11 cellular contexts compared by ENCODE assay signal in the genomic region with DNA sequence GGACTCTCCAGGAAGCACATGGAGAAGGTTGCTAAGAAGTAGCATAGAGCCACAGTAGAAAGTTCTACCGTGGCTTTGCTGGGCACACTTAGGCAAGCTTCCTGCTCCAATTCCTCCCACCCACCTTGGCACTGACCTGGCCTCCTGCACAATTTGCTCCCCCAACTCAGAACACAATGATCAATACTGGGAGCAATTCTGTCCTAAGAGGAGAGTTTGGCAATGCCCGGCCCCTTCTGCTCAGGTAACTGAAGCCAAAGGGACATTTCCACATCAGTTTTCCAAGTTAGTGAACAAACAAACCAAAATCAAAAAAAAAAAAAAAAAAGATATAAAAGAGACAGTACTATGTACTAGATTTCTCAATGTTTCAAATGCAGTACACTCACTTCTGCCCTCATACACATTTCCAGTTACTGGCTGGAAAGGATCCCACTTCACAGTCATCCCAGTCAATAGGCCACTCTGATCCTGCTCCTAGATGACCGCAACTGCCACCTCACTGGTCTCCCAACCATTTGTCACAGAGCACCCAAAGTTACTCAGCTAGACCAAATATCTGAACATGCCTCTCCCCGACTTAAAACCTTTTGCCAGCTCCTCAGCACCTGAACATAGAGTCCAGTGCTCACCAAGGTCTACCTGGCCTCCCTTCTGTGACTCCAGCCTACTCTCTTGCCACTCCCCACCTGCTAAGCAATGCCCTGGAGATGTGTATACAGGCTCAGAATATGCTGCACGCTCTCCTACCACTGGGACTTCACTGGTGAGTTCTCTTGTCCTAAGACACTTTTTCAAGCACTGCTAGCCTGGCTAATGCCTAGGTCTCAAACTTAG. TPM values are rescaled to one million over a fixed set of nuclear protein-coding genes. Genes with fewer than 3 reads are reported as not detected.
DNase-seq lines count a peak whose midpoint lies in the region; ATAC-seq, FAIRE-seq and TF ChIP-seq lines count a peak whose summit lies in the region.
"Had no signal": no experiment of that assay in that cellular context is flagged by ENCODE, and none has a peak within 500 bp of the region (broad histone marks: within the 10 kb centered on the region; RNA-seq: fewer than 3 reads in every experiment).

No MANE protein-coding gene starts in this region.

- H3K36me3 Mint-ChIP-seq in chondrocyte (ENCODE audit: low read depth) = no peaks in the 10 kb centered on the region
- H3K36me3 Mint-ChIP-seq: immature natural killer cell had no signal

- dilution Hi-C loops in keratinocyte (cut with MboI; ENCODE audit: extremely low pct_ligation_motif_present, low sequenced_read_pairs) = no loop called here

- peak overlapping the region; percentile 60 for H3K4me2 ChIP-seq in keratinocyte (ENCODE audit: control insufficient read depth, extremely low read depth, insufficient read depth, low read depth, low read length)

- H3K9me3 ChIP-seq in keratinocyte (ENCODE audit: control insufficient read depth, low read depth, low read length) = no peaks in the 10 kb centered on the region

- H3K27me3 Mint-ChIP-seq in chondrocyte (ENCODE audit: low read depth) = no peaks in the 10 kb centered on the region

- TF ChIP-seq POLR2A in H54 (IDR thresholded peaks at IDR 0.05; ENCODE audit: low read depth, low read length) = no peak
- no peak for TF ChIP-seq POLR2A in GM12892 (IDR thresholded peaks at IDR 0.05; ENCODE audit: low read depth, low read length)

- TF ChIP-seq CTCF in chondrocyte (IDR thresholded peaks at IDR 0.05) = no peak
- no peak for TF ChIP-seq CTCF in keratinocyte (optimal IDR thresholded peaks at IDR 0.05 in 1 of 3, IDR thresholded peaks at IDR 0.05 in 1 of 3, conservative IDR thresholded peaks at IDR 0.05 in 1 of 3; ENCODE audit: extremely low read depth in 1 of 3, insufficient read depth in 2 of 3, low read length in 3 of 3)

- no peak overlapping the region for H3K4me3 Mint-ChIP-seq in chondrocyte (ENCODE audit: unreplicated experiment)
- H3K4me3 Mint-ChIP-seq: central memory CD8-positive, alpha-beta T cell; immature natural killer cell had no signal

- ATAC-seq in GM21786 (IDR thresholded peaks at IDR 0.05; ENCODE audit: unreplicated experiment) = no peak

- peak; percentile 95 for FAIRE-seq in H54 (lab: Jason Lieb, UNC)
- FAIRE-seq in keratinocyte (lab: Jason Lieb, UNC) = no peak
- FAIRE-seq in frontal cortex (lab: Jason Lieb, UNC) = no peak
- no peak for FAIRE-seq in GM12892 (lab: Jason Lieb, UNC)

- no peak overlapping the region for H3K9ac ChIP-seq in keratinocyte (ENCODE audit: control insufficient read depth, extremely low read depth, insufficient read depth, low read length)

- no peak overlapping the region for H2AFZ ChIP-seq in keratinocyte (ENCODE audit: control insufficient read depth, low read length)

- H4K20me1 ChIP-seq in keratinocyte (ENCODE audit: control insufficient read depth, extremely low read depth, insufficient read depth, low read length) = no peaks in the 10 kb centered on the region

- H3K36me3 ChIP-seq in keratinocyte (ENCODE audit: control insufficient read depth in 2 of 2, extremely low read depth in 1 of 2, insufficient read depth in 2 of 2, low read length in 2 of 2) = no peaks in the 10 kb centered on the region

- H3K4me1 Mint-ChIP-seq in chondrocyte (ENCODE audit: low read depth) = peaks cover 68% of the 10 kb centered on the region
- H3K4me1 Mint-ChIP-seq: central memory CD8-positive, alpha-beta T cell had no signal

- H3K4me3 ChIP-seq in keratinocyte (ENCODE audit: control insufficient read depth in 2 of 3, extremely low read depth in 1 of 3, insufficient read depth in 2 of 3, low read depth in 1 of 3, low read length in 3 of 3) = no peak overlapping the region

- H3K4me1 ChIP-seq in keratinocyte (ENCODE audit: control insufficient read depth, extremely low read depth, insufficient read depth, low read length) = peaks cover 87% of the 10 kb centered on the region

- no peaks in the 10 kb centered on the region for H3K27me3 ChIP-seq in keratinocyte (ENCODE audit: control insufficient read depth, extremely low read depth, insufficient read depth, low read length)

- H3K27ac ChIP-seq in keratinocyte (ENCODE audit: control insufficient read depth, insufficient read depth, low read length) (peak overlapping the region; percentile 58), substantia nigra (ENCODE audit: low read depth, low read length, poor library complexity, severe bottlenecking) (peak overlapping the region; percentile 23)

- peak; percentile 83 for DNase-seq in H54 (ENCODE audit: insufficient read length, low spot score)
- DNase-seq in chondrocyte (ENCODE audit: low spot score) = no peak
- DNase-seq in keratinocyte (ENCODE audit: low read depth, low spot score) = no peak
- peak in 2 of 49 donors; percentile 9 to 20 for DNase-seq in substantia nigra (lab: John Stamatoyannopoulos, UW)
- DNase-seq in frontal cortex (ENCODE audit: low spot score in 2 of 2) = no peak
- DNase-seq in GM12892 (ENCODE audit: insufficient read length) = no peak
- no peak for DNase-seq in T-helper 1 cell
- DNase-seq: immature natural killer cell, NCI-H2171 treated with DMSO at 0.1 percent for 48 hours had no signal

- H3K79me2 ChIP-seq in keratinocyte (ENCODE audit: control insufficient read depth, insufficient read depth, low read length) = peaks cover 79% of the 10 kb centered on the region

- peak overlapping the region; percentile 76 for H3K27ac Mint-ChIP-seq in chondrocyte (ENCODE audit: unreplicated experiment)
- H3K27ac Mint-ChIP-seq: immature natural killer cell had no signal

- no peaks in the 10 kb centered on the region for H3K9me1 ChIP-seq in keratinocyte (ENCODE audit: control insufficient read depth, extremely low read depth, insufficient read depth, low read length)

- H3K9me3 Mint-ChIP-seq in chondrocyte (ENCODE audit: low read depth) = no peaks in the 10 kb centered on the region
- H3K9me3 Mint-ChIP-seq: central memory CD8-positive, alpha-beta T cell; immature natural killer cell had no signal

RNA-seq across cellular contexts. Expression of gene ABCA1, which starts 21.3 kb away (rescaled TPM):
- total RNA-seq in chondrocyte (22.4 to 26.6 TPM (median 25.1 TPM) in 3 replicates), frontal cortex (28.5 TPM)
- polyA plus RNA-seq in keratinocyte = 20.8 to 35.9 TPM (median 23.0 TPM) in 3 replicates
- polyA plus RNA-seq in keratinocyte (2011; ENCODE audit: low read depth) = 2.5 TPM
- 4.2 and 6.8 TPM in 2 replicates for polyA plus RNA-seq in keratinocyte (2011; cell fraction: cytosol; rRNA removed)
- 45.6 and 53.6 TPM in 2 replicates for polyA plus RNA-seq in keratinocyte (2011; cell fraction: nucleus; rRNA removed)
- polyA plus RNA-seq in keratinocyte (2012; ENCODE audit: low replicate concordance) = 4.2 and 27.7 TPM in 2 replicates
- polyA minus RNA-seq in keratinocyte = 262 to 318 TPM (median 305 TPM) in 3 replicates
- 47.2 TPM for polyA minus RNA-seq in keratinocyte (2011; cell fraction: cytosol; rRNA and poly(A)+ RNA removed)
- polyA minus RNA-seq in keratinocyte (2011; cell fraction: nucleus; rRNA and poly(A)+ RNA removed) = 243 and 353 TPM in 2 replicates
- 0.06 TPM for polyA plus RNA-seq in GM12892 (2012; ENCODE audit: missing spikeins)
